Comparison of ENCODE assay signal across 9 cellular contexts in genomic region chr22:39634530-39635399, GRCh38.
DNase-seq lines count a peak whose midpoint lies in the region; ATAC-seq and TF ChIP-seq lines count a peak whose summit lies in the region.
"Had no signal": no experiment of that assay in that cellular context is flagged by ENCODE, and none has a peak within 500 bp of the region (broad histone marks: within the 10 kb centered on the region; RNA-seq: fewer than 3 reads in every experiment).

No MANE protein-coding gene starts in this region.

- peak overlapping the region; percentile 50 for H3K27ac Mint-ChIP-seq in MCF 10A (ENCODE audit: low read depth, unreplicated experiment)
- no peak overlapping the region for H3K27ac Mint-ChIP-seq in activated CD4-positive, alpha-beta T cell treated with anti-CD3 and anti-CD28 coated beads, Interleukin-2, amount 10 ng/mL, durations not matched to agents 7 days and 5 days
- H3K27ac Mint-ChIP-seq: nephron had no signal

- H3K4me3 Mint-ChIP-seq in MCF 10A (ENCODE audit: unreplicated experiment): peak overlapping the region; percentile 33
- H3K4me3 Mint-ChIP-seq in activated CD4-positive, alpha-beta T cell treated with anti-CD3 and anti-CD28 coated beads, Interleukin-2, amount 10 ng/mL, durations not matched to agents 7 days and 5 days: no peak overlapping the region
- H3K4me3 Mint-ChIP-seq: nephron had no signal

- BruUV-seq in MCF 10A (replicated peaks; lab: Mats Ljungman, UMichigan): no TSS peak

- POLR2A ChIA-PET in MCF 10A (lab: Yijun Ruan, JAX): interaction anchor here (0.6 to 1.2 kb wide), 8 partner anchors 13 to 409 kb away, joined by 3 to 6 read pairs (median 3); no protein-coding TSS in a partner anchor
- POLR2A ChIA-PET in activated CD4-positive, alpha-beta T cell treated with anti-CD3 and anti-CD28 coated beads, Interleukin-2, amount 10 ng/mL, durations not matched to agents 7 days and 5 days (lab: Charles Lee): no interaction called here

- CTCF ChIA-PET in MCF 10A (lab: Yijun Ruan, JAX): no interaction called here
- CTCF ChIA-PET in activated CD4-positive, alpha-beta T cell treated with anti-CD3 and anti-CD28 coated beads, Interleukin-2, amount 10 ng/mL, durations not matched to agents 7 days and 5 days (lab: Charles Lee): interaction anchor here (0.6 to 1.1 kb wide), 3 partner anchors 10 to 221 kb away, joined by 3 to 6 read pairs (median 4); no protein-coding TSS in a partner anchor

- H3K4me1 Mint-ChIP-seq in MCF 10A (ENCODE audit: insufficient read depth, unreplicated experiment): peaks cover 13% of the 10 kb centered on the region
- H3K4me1 Mint-ChIP-seq in activated CD4-positive, alpha-beta T cell treated with anti-CD3 and anti-CD28 coated beads, Interleukin-2, amount 10 ng/mL, durations not matched to agents 7 days and 5 days: peaks cover 12% of the 10 kb centered on the region

- no peaks in the 10 kb centered on the region for H3K36me3 Mint-ChIP-seq in MCF 10A (ENCODE audit: insufficient read depth, unreplicated experiment)
- no peaks in the 10 kb centered on the region for H3K36me3 Mint-ChIP-seq in activated CD4-positive, alpha-beta T cell treated with anti-CD3 and anti-CD28 coated beads, Interleukin-2, amount 10 ng/mL, durations not matched to agents 7 days and 5 days (ENCODE audit: low read depth)

- DNase-seq in Daoy (ENCODE audit: low read depth) (peak; percentile 93), LoVo (ENCODE audit: low spot score) (peak; percentile 92), MCF 10A (ENCODE audit: unreplicated experiment) (peak; percentile 97), occipital lobe (lab: John Stamatoyannopoulos, UW) (peak; percentile 46), activated gamma-delta T cell treated with Interleukin-2 at 50 U/mL for 16 hours (no peak)
- no peak for DNase-seq in activated CD4-positive, alpha-beta T cell treated with anti-CD3 and anti-CD28 coated beads, Interleukin-2, amount 50 U/mL, for 1 hour
- DNase-seq in activated CD4-positive, alpha-beta T cell treated with anti-CD3 and anti-CD28 coated beads, Interleukin-2, amount 10 ng/mL, durations not matched to agents 7 days and 5 days: no peak

- H3K9me3 Mint-ChIP-seq in MCF 10A (ENCODE audit: unreplicated experiment): no peaks in the 10 kb centered on the region
- no peaks in the 10 kb centered on the region for H3K9me3 Mint-ChIP-seq in activated CD4-positive, alpha-beta T cell treated with anti-CD3 and anti-CD28 coated beads, Interleukin-2, amount 10 ng/mL, durations not matched to agents 7 days and 5 days

- no peak for ATAC-seq in HG03139 (IDR thresholded peaks at IDR 0.05; ENCODE audit: unreplicated experiment)

- H3K27me3 Mint-ChIP-seq in MCF 10A (ENCODE audit: insufficient read depth, unreplicated experiment): no peaks in the 10 kb centered on the region
- peaks cover 2% of the 10 kb centered on the region for H3K27me3 Mint-ChIP-seq in activated CD4-positive, alpha-beta T cell treated with anti-CD3 and anti-CD28 coated beads, Interleukin-2, amount 10 ng/mL, durations not matched to agents 7 days and 5 days

- intact Hi-C loops in MCF 10A (cut with micrococcal nuclease): no loop called here

- TF ChIP-seq CTCF in MCF 10A (IDR thresholded peaks at IDR 0.05; ENCODE audit: unreplicated experiment): no peak

Comparison
In these comparisons a context has a peak if more than half of its experiments do, and no peak if none do; other contexts are left out.
1. DNase-seq: peak in Daoy (single experiment), LoVo (single experiment), MCF 10A (single experiment) and occipital lobe (single experiment); none in activated gamma-delta T cell treated with Interleukin-2 at 50 U/mL for 16 hours (single experiment), activated CD4-positive, alpha-beta T cell treated with anti-CD3 and anti-CD28 coated beads, Interleukin-2, amount 50 U/mL, for 1 hour (single experiment) and activated CD4-positive, alpha-beta T cell treated with anti-CD3 and anti-CD28 coated beads, Interleukin-2, amount 10 ng/mL, durations not matched to agents 7 days and 5 days (single experiment).